Comparison of ENCODE assay signal across 31 cellular contexts in genomic region chr7:157132796-157133195, GRCh38.
"Had no signal": no experiment of that assay in that cellular context is flagged by ENCODE, and none has a peak within 500 bp of the region (broad histone marks: within the 10 kb centered on the region; RNA-seq: fewer than 3 reads in every experiment).

No MANE protein-coding gene starts in this region.

- ATAC-seq: activated CD4-positive, CD25-positive, alpha-beta regulatory T cell treated with anti-CD3 and anti-CD28 coated beads, Interleukin-2, amount 50 U/mL, for 24 hours; activated CD8-positive, alpha-beta T cell treated with anti-CD3 and anti-CD28 coated beads for 36 hours; activated naive CD8-positive, alpha-beta T cell treated with anti-CD3 and anti-CD28 coated beads, Interleukin-2, amount 50 U/mL, for 24 hours; activated T-cell treated with anti-CD3 and anti-CD28 coated beads, Interleukin-2, amount 50 U/mL, for 4 hours; activated T-helper 17 cell treated with anti-CD3 and anti-CD28 coated beads, Interleukin-2, amount 50 U/mL, for 72 hours; body of pancreas; gastroesophageal sphincter; heart right ventricle had no signal

- H3K36me3 Mint-ChIP-seq: activated naive CD8-positive, alpha-beta T cell treated with anti-CD3 and anti-CD28 coated beads for 36 hours had no signal

- H3K4me1 ChIP-seq: colonic mucosa, gastroesophageal sphincter had no signal

- H3K4me2 ChIP-seq: hepatocyte had no signal

- H3K27ac Mint-ChIP-seq: activated B cell treated with CpG ODN at 0.5 μM for 24 hours; activated CD8-positive, alpha-beta T cell treated with anti-CD3 and anti-CD28 coated beads for 36 hours; activated naive CD4-positive, alpha-beta T cell treated with anti-CD3 and anti-CD28 coated beads for 36 hours; activated naive CD4-positive, alpha-beta T cell treated with anti-CD3 and anti-CD28 coated beads, Interleukin-2, amount 50 U/mL, for 24 hours; activated naive CD8-positive, alpha-beta T cell treated with anti-CD3 and anti-CD28 coated beads for 36 hours; activated naive CD8-positive, alpha-beta T cell treated with anti-CD3 and anti-CD28 coated beads, Interleukin-2, amount 50 U/mL, for 24 hours; activated T-helper 17 cell treated with anti-CD3 and anti-CD28 coated beads, Interleukin-2, amount 50 U/mL, for 72 hours; T-helper 2 cell treated with Interferon-gamma antibody and Interleukin-4, amounts not matched to agents 5 μg/mL and 100 μg/mL, for 36 hours had no signal

- H3K9me3 Mint-ChIP-seq: activated B cell treated with CpG ODN at 0.5 μM for 24 hours; activated CD8-positive, alpha-beta T cell treated with anti-CD3 and anti-CD28 coated beads for 36 hours; activated naive CD4-positive, alpha-beta T cell treated with anti-CD3 and anti-CD28 coated beads for 36 hours; activated naive CD4-positive, alpha-beta T cell treated with anti-CD3 and anti-CD28 coated beads, Interleukin-2, amount 50 U/mL, for 24 hours; activated naive CD8-positive, alpha-beta T cell treated with anti-CD3 and anti-CD28 coated beads for 36 hours; activated naive CD8-positive, alpha-beta T cell treated with anti-CD3 and anti-CD28 coated beads, Interleukin-2, amount 50 U/mL, for 24 hours; activated T-cell treated with anti-CD3 and anti-CD28 coated beads, Interleukin-2, amount 50 U/mL, for 4 hours; activated T-helper 17 cell treated with anti-CD3 and anti-CD28 coated beads, Interleukin-2, amount 50 U/mL, for 72 hours; T-helper 2 cell treated with Interferon-gamma antibody and Interleukin-4, amounts not matched to agents 5 μg/mL and 100 μg/mL, for 36 hours had no signal

- H3K4me3 Mint-ChIP-seq: activated B cell treated with CpG ODN at 0.5 μM for 24 hours; activated CD8-positive, alpha-beta T cell treated with anti-CD3 and anti-CD28 coated beads for 36 hours; activated naive CD4-positive, alpha-beta T cell treated with anti-CD3 and anti-CD28 coated beads for 36 hours; activated naive CD4-positive, alpha-beta T cell treated with anti-CD3 and anti-CD28 coated beads, Interleukin-2, amount 50 U/mL, for 24 hours; activated naive CD8-positive, alpha-beta T cell treated with anti-CD3 and anti-CD28 coated beads for 36 hours; activated naive CD8-positive, alpha-beta T cell treated with anti-CD3 and anti-CD28 coated beads, Interleukin-2, amount 50 U/mL, for 24 hours; activated T-cell treated with anti-CD3 and anti-CD28 coated beads, Interleukin-2, amount 50 U/mL, for 4 hours; activated T-helper 17 cell treated with anti-CD3 and anti-CD28 coated beads, Interleukin-2, amount 50 U/mL, for 72 hours; T-helper 2 cell treated with Interferon-gamma antibody and Interleukin-4, amounts not matched to agents 5 μg/mL and 100 μg/mL, for 36 hours had no signal

- H3K79me2 ChIP-seq: hepatocyte had no signal

- DNase-seq: activated B cell treated with CpG ODN at 0.5 μM for 24 hours; activated CD4-positive, alpha-beta T cell treated with anti-CD3 and anti-CD28 coated beads for 48 hours; activated CD4-positive, alpha-beta T cell treated with anti-CD3 and anti-CD28 coated beads, Interleukin-2, amount 50 U/mL, for 1 hour; activated CD4-positive, alpha-beta T cell treated with anti-CD3 and anti-CD28 coated beads, Interleukin-2, amount 50 U/mL, for 48 hours; activated CD8-positive, alpha-beta memory T cell treated with anti-CD3 and anti-CD28 coated beads for 24 hours; activated CD8-positive, alpha-beta T cell treated with anti-CD3 and anti-CD28 coated beads for 36 hours; activated effector memory CD4-positive, alpha-beta T cell treated with Interleukin-2 at 50 U/mL for 16 hours; activated naive CD4-positive, alpha-beta T cell treated with anti-CD3 and anti-CD28 coated beads for 36 hours; activated naive CD8-positive, alpha-beta T cell treated with anti-CD3 and anti-CD28 coated beads for 36 hours; activated naive CD8-positive, alpha-beta T cell treated with anti-CD3 and anti-CD28 coated beads, Interleukin-2, amount 50 U/mL, for 24 hours; activated T-cell treated with anti-CD3 and anti-CD28 coated beads, Interleukin-2, amount 50 U/mL, for 4 hours; amygdala; aorta; body of pancreas; caudate nucleus; cerebellar nuclear complex; colonic mucosa; effector CD8-positive, alpha-beta T cell; esophagus squamous epithelium; foreskin melanocyte; heart right ventricle; T1000; WERI-Rb-1 had no signal

- H2AFZ ChIP-seq: hepatocyte had no signal

- H3K27ac ChIP-seq: adrenal gland, body of pancreas, colonic mucosa, epithelial cell of prostate, esophagus squamous epithelium, gastroesophageal sphincter, heart right ventricle, hepatocyte, WERI-Rb-1 had no signal

- H3K36me3 ChIP-seq: adrenal gland, colonic mucosa, esophagus squamous epithelium, gastroesophageal sphincter, heart right ventricle, WERI-Rb-1 had no signal

- H3K4me3 ChIP-seq: adrenal gland, body of pancreas, colonic mucosa, esophagus squamous epithelium, gastroesophageal sphincter, heart right ventricle, hepatocyte had no signal

- H3K27me3 ChIP-seq: adrenal gland, body of pancreas, colonic mucosa, hepatocyte had no signal

- H3K9me3 ChIP-seq: adrenal gland, body of pancreas, colonic mucosa, esophagus squamous epithelium, gastroesophageal sphincter, heart right ventricle had no signal
